Comparison of ENCODE assay signal across 1 cellular context in the genomic region with DNA sequence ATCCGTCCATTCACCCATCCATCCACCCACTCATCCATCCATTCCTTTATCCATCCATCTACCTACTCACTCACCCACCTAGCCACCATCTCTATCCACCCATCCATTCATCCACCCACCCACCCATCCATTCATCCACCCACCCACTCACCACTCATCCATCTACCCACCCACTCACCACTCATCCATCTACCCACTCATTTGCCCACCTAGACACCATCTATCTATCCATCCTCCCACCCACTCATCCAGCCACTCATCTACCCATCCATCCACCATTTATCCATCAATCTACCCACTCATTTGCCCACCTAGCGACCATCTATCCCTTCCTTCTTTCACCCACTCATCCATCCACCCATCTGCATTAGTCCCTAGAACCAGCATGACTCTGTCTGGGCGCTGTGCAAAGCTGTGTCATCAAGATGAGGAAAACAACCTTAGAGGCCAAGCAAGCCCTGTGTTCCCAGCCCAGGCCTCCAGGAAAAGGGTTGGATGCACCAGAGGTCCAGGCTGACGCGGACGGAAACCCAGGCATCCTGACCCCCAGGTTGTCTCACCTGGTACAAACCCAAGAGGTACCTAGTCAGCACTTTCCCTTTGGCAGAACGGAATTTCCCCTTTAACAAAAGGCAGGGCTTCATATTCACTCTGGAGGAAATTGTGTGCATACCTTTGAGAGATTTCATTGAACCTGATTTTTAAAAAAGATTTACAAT.
A peak's percentile ranks its signal among the peaks of the same experiment; 100 is the strongest.
TF ChIP-seq lines count a peak whose summit lies in the region.

No MANE protein-coding gene starts in this region.

TF ChIP-seq in A549, 52 proteins besides CTCF, POLR2A, EP300 and RAD21 (continued from another document):
- TF ChIP-seq REST (IDR thresholded peaks at IDR 0.05) (no peak), MAFK (IDR thresholded peaks at IDR 0.05; ENCODE audit: partially characterized antibody) (peak; percentile 50)
